ENCODE assay signal across 8 cellular contexts in the genomic region with DNA sequence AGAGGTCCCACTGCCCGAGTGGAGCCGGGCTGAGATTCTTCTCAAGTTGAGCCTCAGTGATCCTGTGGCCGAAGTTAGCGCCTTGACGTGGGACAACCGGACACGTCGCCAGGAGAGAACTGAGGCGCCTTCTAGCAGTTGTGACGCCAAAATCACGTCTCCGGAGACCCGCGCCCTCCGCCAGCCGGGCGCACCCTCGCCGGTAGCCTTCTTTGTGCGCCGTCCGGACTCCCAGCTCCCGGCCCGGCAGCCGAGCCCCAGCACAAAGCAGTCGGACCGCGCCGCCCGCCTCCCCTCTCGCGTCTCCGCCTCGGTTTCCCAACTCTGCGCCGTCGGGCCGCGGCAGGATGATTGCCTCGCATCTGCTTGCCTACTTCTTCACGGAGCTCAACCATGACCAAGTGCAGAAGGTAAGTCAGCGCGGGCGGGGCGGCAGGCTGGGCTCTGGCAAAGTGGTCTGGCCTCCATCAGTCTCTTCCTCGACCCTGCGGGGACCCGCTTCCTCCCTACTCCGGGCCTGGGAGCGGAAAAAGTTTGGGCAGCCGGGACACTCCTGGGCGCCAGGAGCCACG. TPM values are rescaled to one million over a fixed set of nuclear protein-coding genes. Genes with fewer than 3 reads are reported as not detected.
DNase-seq lines count a peak whose midpoint lies in the region; ATAC-seq and TF ChIP-seq lines count a peak whose summit lies in the region.
"Not testable (repeated sequence)": the region's sequence is repeated elsewhere in the genome, so short reads cannot be mapped to it uniquely, and the experiment has no call there.

No MANE protein-coding gene starts in this region.

- CTCF ChIA-PET in SK-N-SH (lab: Yijun Ruan, JAX) = interaction anchor here (0.9 to 6.9 kb wide), 12 partner anchors 13 to 144 kb away, joined by 3 to 66 read pairs (median 6); no protein-coding TSS in a partner anchor

- not testable (repeated sequence) for H3K9me2 ChIP-seq in SK-N-SH

- H3F3A ChIP-seq in SK-N-SH (replicated peaks; ENCODE audit: insufficient read depth) = peaks cover 11% of the 10 kb centered on the region

- peak overlapping the region; percentile 92 for H3K4me2 ChIP-seq in DND-41 (ENCODE audit: insufficient read depth, low read length)
- peak overlapping the region; percentile 95 for H3K4me2 ChIP-seq in SK-N-SH

- TF ChIP-seq RAD21 in SK-N-SH (IDR thresholded peaks at IDR 0.05; ENCODE audit: low read length) = not testable (repeated sequence)

- H3K27me3 Mint-ChIP-seq in stimulated activated naive B cell treated with anti-CD40 and anti-IgM and Interleukin-4, amounts not matched to agents 10 μg/mL and 1 μg/mL and 100 μg/mL, for 72 hours = not testable (repeated sequence)

- peaks cover 47% of the 10 kb centered on the region for H3K4me1 ChIP-seq in DND-41 (ENCODE audit: insufficient read depth, low read length)
- H3K4me1 ChIP-seq in SK-N-SH (ENCODE audit: control insufficient read depth in 1 of 2, insufficient read depth in 2 of 2, low read depth in 1 of 2, low read length in 1 of 2) = peaks cover 0 to 25% of the 10 kb centered on the region in 2 experiments; a peak in 1 of 4 replicates
- H3K4me1 ChIP-seq in muscle layer of duodenum (ENCODE audit: control insufficient read depth in 1 of 2, insufficient read depth in 2 of 2, low read length in 2 of 2) = peaks cover 0 to 13% of the 10 kb centered on the region in 2 donors

- H3K27ac ChIP-seq in DND-41 (ENCODE audit: low read length) (peak overlapping the region; percentile 89), SK-N-SH (ENCODE audit: low read depth in 2 of 2, low read length in 1 of 2) (peak overlapping the region; percentile 11 to 77; a peak in 2 of 4 replicates)
- H3K27ac ChIP-seq in muscle layer of duodenum (ENCODE audit: low read length) = not testable (repeated sequence)

- not testable (repeated sequence) for DNase-seq in DND-41; SK-N-SH; fibroblast of pulmonary artery (ENCODE audit: low read depth)
- peak in 1 of 2 donors; percentile 64 for DNase-seq in activated naive CD4-positive, alpha-beta T cell treated with anti-CD3 and anti-CD28 coated beads, Interleukin-2, amount 50 U/mL, for 72 hours (ENCODE audit: low spot score in 2 of 2)
- DNase-seq in stimulated activated naive B cell treated with anti-CD40 and anti-IgM and Interleukin-4, amounts not matched to agents 10 μg/mL and 1 μg/mL and 100 μg/mL, for 72 hours = peak; percentile 32

- 2% methylated on average over 28 of the region's 53 CpGs for WGBS in SK-N-SH (ENCODE audit: low lambda C conversion rate)

- H3K4me3 ChIP-seq in DND-41 (ENCODE audit: low read depth in 1 of 2, low read length in 2 of 2) = peak overlapping the region; percentile 78 to 97
- H3K4me3 ChIP-seq in SK-N-SH (ENCODE audit: low read depth in 2 of 2, low read length in 1 of 2) = peak overlapping the region; percentile 83 to 85
- H3K4me3 ChIP-seq in fibroblast of pulmonary artery (replicated peaks; ENCODE audit: low read depth, low read length) = peak overlapping the region; percentile 84
- H3K4me3 ChIP-seq in muscle layer of duodenum (ENCODE audit: low read depth in 1 of 2, low read length in 2 of 2) = peak overlapping the region; percentile 62 to 88

- peaks cover 58% of the 10 kb centered on the region for H3K79me2 ChIP-seq in DND-41 (ENCODE audit: insufficient read depth, low read length)
- not testable (repeated sequence) for H3K79me2 ChIP-seq in SK-N-SH (ENCODE audit: insufficient read depth)

- not testable (repeated sequence) for TF ChIP-seq CTCF in DND-41 (IDR thresholded peaks at IDR 0.05; ENCODE audit: borderline replicate concordance, extremely low read depth, low read length, poor library complexity, severe bottlenecking); SK-N-SH (IDR thresholded peaks at IDR 0.05); fibroblast of pulmonary artery (IDR thresholded peaks at IDR 0.05; ENCODE audit: low read length, missing control alignments)

- H3K9ac ChIP-seq in DND-41 (ENCODE audit: low read depth, low read length) = peak overlapping the region; percentile 86
- H3K9ac ChIP-seq in SK-N-SH = peak overlapping the region; percentile 67

- H2AFZ ChIP-seq in DND-41 (ENCODE audit: low read depth, low read length) = peak overlapping the region; percentile 87; the same call in 1 of the 2 replicates
- H2AFZ ChIP-seq in SK-N-SH (ENCODE audit: low read depth) = peak overlapping the region; percentile 95; the same call in 1 of the 2 replicates

- POLR2A ChIA-PET in SK-N-SH (lab: Yijun Ruan, JAX) = interaction anchor here (0.5 to 3.9 kb wide), 6 partner anchors 18 to 519 kb away, joined by 3 to 15 read pairs (median 6); no protein-coding TSS in a partner anchor

- H3K4me3 Mint-ChIP-seq in stimulated activated naive B cell treated with anti-CD40 and anti-IgM and Interleukin-4, amounts not matched to agents 10 μg/mL and 1 μg/mL and 100 μg/mL, for 72 hours = peak overlapping the region; percentile 91 to 94

- peaks cover 33 to 45% of the 10 kb centered on the region in 2 donors for H3K4me1 Mint-ChIP-seq in stimulated activated naive B cell treated with anti-CD40 and anti-IgM and Interleukin-4, amounts not matched to agents 10 μg/mL and 1 μg/mL and 100 μg/mL, for 72 hours

- not testable (repeated sequence) for TF ChIP-seq EP300 in SK-N-SH (IDR thresholded peaks at IDR 0.05; ENCODE audit: borderline replicate concordance in 1 of 2, low read depth in 1 of 2, low read length in 1 of 2)

- H3K9me3 Mint-ChIP-seq in activated naive CD4-positive, alpha-beta T cell treated with anti-CD3 and anti-CD28 coated beads, Interleukin-2, amount 50 U/mL, for 72 hours; stimulated activated naive B cell treated with anti-CD40 and anti-IgM and Interleukin-4, amounts not matched to agents 10 μg/mL and 1 μg/mL and 100 μg/mL, for 72 hours: not testable (repeated sequence)

- H3K36me3 Mint-ChIP-seq in activated naive CD4-positive, alpha-beta T cell treated with anti-CD3 and anti-CD28 coated beads, Interleukin-2, amount 50 U/mL, for 72 hours = peaks cover 5 to 51% of the 10 kb centered on the region in 2 donors
- H3K36me3 Mint-ChIP-seq in stimulated activated naive B cell treated with anti-CD40 and anti-IgM and Interleukin-4, amounts not matched to agents 10 μg/mL and 1 μg/mL and 100 μg/mL, for 72 hours = peaks cover 9 to 20% of the 10 kb centered on the region in 2 donors

- H3K27me3 ChIP-seq in DND-41 (ENCODE audit: insufficient read depth, low read length, poor library complexity); SK-N-SH (ENCODE audit: insufficient read depth); muscle layer of duodenum (ENCODE audit: low read depth, low read length): not testable (repeated sequence)

- ATAC-seq in DND-41 (ENCODE audit: insufficient read depth, low read depth) (peak; percentile 8), GM21786 (IDR thresholded peaks at IDR 0.05; ENCODE audit: unreplicated experiment) (peak; percentile 2), HG03521 (IDR thresholded peaks at IDR 0.05; ENCODE audit: unreplicated experiment) (peak; percentile 14)
- ATAC-seq in activated naive CD4-positive, alpha-beta T cell treated with anti-CD3 and anti-CD28 coated beads, Interleukin-2, amount 50 U/mL, for 72 hours = peak; percentile 7 to 17
- ATAC-seq in stimulated activated naive B cell treated with anti-CD40 and anti-IgM and Interleukin-4, amounts not matched to agents 10 μg/mL and 1 μg/mL and 100 μg/mL, for 72 hours (replicated peaks) = peak; percentile 40 to 44

- H3K36me3 ChIP-seq in DND-41 (ENCODE audit: insufficient read depth, low read length) = peaks cover 30% of the 10 kb centered on the region
- not testable (repeated sequence) for H3K36me3 ChIP-seq in SK-N-SH (replicated peaks in 1 of 2; ENCODE audit: control insufficient read depth in 1 of 2, insufficient read depth in 2 of 2, low read length in 1 of 2); muscle layer of duodenum (ENCODE audit: control insufficient read depth in 1 of 2, insufficient read depth in 2 of 2, low read length in 2 of 2)

- peaks cover 43% of the 10 kb centered on the region for H4K20me1 ChIP-seq in DND-41 (ENCODE audit: insufficient read depth, low read length)
- not testable (repeated sequence) for H4K20me1 ChIP-seq in SK-N-SH (ENCODE audit: insufficient read depth)

- H3K27ac Mint-ChIP-seq in activated naive CD4-positive, alpha-beta T cell treated with anti-CD3 and anti-CD28 coated beads, Interleukin-2, amount 50 U/mL, for 72 hours = peak overlapping the region in 1 of 2 donors; percentile 82
- H3K27ac Mint-ChIP-seq in stimulated activated naive B cell treated with anti-CD40 and anti-IgM and Interleukin-4, amounts not matched to agents 10 μg/mL and 1 μg/mL and 100 μg/mL, for 72 hours = peak overlapping the region; percentile 95

- H3K9me3 ChIP-seq in DND-41 (ENCODE audit: insufficient read depth, low read length, severe bottlenecking); SK-N-SH; muscle layer of duodenum (ENCODE audit: control insufficient read depth in 1 of 2, low read length in 2 of 2): not testable (repeated sequence)

RNA-seq across cellular contexts. Expression of gene HK2, which starts 0.4 kb away (rescaled TPM):
- 13.5 and 15.1 TPM in 2 replicates for polyA plus RNA-seq in SK-N-SH (2012; rRNA removed)
- polyA plus RNA-seq in SK-N-SH (2012; cell fraction: cytosol; rRNA removed) = 11.1 and 12.9 TPM in 2 replicates
- 11.8 and 13.6 TPM in 2 replicates for polyA plus RNA-seq in SK-N-SH (2012; cell fraction: nucleus; rRNA removed)
- total RNA-seq in activated naive CD4-positive, alpha-beta T cell treated with anti-CD3 and anti-CD28 coated beads, Interleukin-2, amount 50 U/mL, for 72 hours = 10 to 100 TPM; 18.5 to 84.5 TPM
